Comparison of ENCODE assay signal across 25 cellular contexts in genomic region chr1:221117133-221117532, GRCh38.
DNase-seq lines count a peak whose midpoint lies in the region; ATAC-seq and TF ChIP-seq lines count a peak whose summit lies in the region.
"Had no signal": no experiment of that assay in that cellular context is flagged by ENCODE, and none has a peak within 500 bp of the region (broad histone marks: within the 10 kb centered on the region; RNA-seq: fewer than 3 reads in every experiment).

No MANE protein-coding gene starts in this region.

- peak overlapping the region; percentile 20 for H2AFZ ChIP-seq in PC-3 (ENCODE audit: low read length)
- H2AFZ ChIP-seq: neural progenitor cell had no signal

- TF ChIP-seq CTCF in 22Rv1 (IDR thresholded peaks at IDR 0.05) (no peak), PC-3 (conservative IDR thresholded peaks at IDR 0.05; ENCODE audit: low read depth, low read length) (no peak), fibroblast of mammary gland (conservative IDR thresholded peaks at IDR 0.05; ENCODE audit: control insufficient read depth, insufficient read depth, low read depth, low read length) (no peak), nephron progenitor cell (IDR thresholded peaks at IDR 0.05) (no peak), mesothelial cell of epicardium (IDR thresholded peaks at IDR 0.05; ENCODE audit: unreplicated experiment) (no peak)

- no peaks in the 10 kb centered on the region for H4K20me1 ChIP-seq in PC-3 (ENCODE audit: low read length)

- H3K4me1 Mint-ChIP-seq in nephron progenitor cell (peaks cover 33% of the 10 kb centered on the region), mesothelial cell of epicardium (peaks cover 2% of the 10 kb centered on the region)
- no peaks in the 10 kb centered on the region for H3K4me1 Mint-ChIP-seq in activated naive CD4-positive, alpha-beta T cell treated with anti-CD3 and anti-CD28 coated beads, Interleukin-2, amount 10 ng/mL, durations not matched to agents 7 days and 5 days
- H3K4me1 Mint-ChIP-seq: activated CD4-positive, alpha-beta T cell treated with anti-CD3 and anti-CD28 coated beads, Interleukin-2, amount 10 ng/mL, durations not matched to agents 24 days and 14 days; activated naive CD4-positive, alpha-beta T cell treated with anti-CD3 and anti-CD28 coated beads, Interleukin-2, amount 50 U/mL, for 24 hours; central memory CD8-positive, alpha-beta T cell; H9 had no signal

- no TSS peak for BruUV-seq in PC-3 (replicated peaks; lab: Mats Ljungman, UMichigan)

- DNase-seq in PC-3 = peak; percentile 7
- DNase-seq in fibroblast of mammary gland (ENCODE audit: low read depth) = peak; percentile 27
- DNase-seq in nephron progenitor cell = no peak
- no peak for DNase-seq in activated naive CD4-positive, alpha-beta T cell treated with anti-CD3 and anti-CD28 coated beads, Interleukin-2, amount 10 ng/mL, durations not matched to agents 7 days and 5 days
- DNase-seq in NCI-H146 treated with DMSO at 0.1 percent for 48 hours (lab: John Stamatoyannopoulos, UW; ENCODE audit: unreplicated experiment) = no peak
- no peak for DNase-seq in mesothelial cell of epicardium (ENCODE audit: low spot score in 2 of 2, unreplicated experiment in 2 of 2)
- DNase-seq: activated CD4-positive, alpha-beta T cell treated with anti-CD3 and anti-CD28 coated beads, Interleukin-2, amount 10 ng/mL, durations not matched to agents 24 days and 14 days; Caco-2; DMS79 treated with DMSO at 0.1 percent for 48 hours; H9; NCI-H146; NCI-H510A; NK-92 treated with Interleukin-12 subunit alpha and Interleukin-12 subunit beta, amount 100 ng/mL, for 24 hours; Peyer's patch; small intestine; stimulated activated CD4-positive, alpha-beta T cell treated with anti-CD3 and anti-CD28 coated beads, Interleukin-2, amount 100 ng/mL, for 24 hours had no signal

- H3K36me3 Mint-ChIP-seq in nephron progenitor cell (ENCODE audit: low read depth) = no peaks in the 10 kb centered on the region
- H3K36me3 Mint-ChIP-seq in activated naive CD4-positive, alpha-beta T cell treated with anti-CD3 and anti-CD28 coated beads, Interleukin-2, amount 10 ng/mL, durations not matched to agents 7 days and 5 days = no peaks in the 10 kb centered on the region
- no peaks in the 10 kb centered on the region for H3K36me3 Mint-ChIP-seq in mesothelial cell of epicardium
- H3K36me3 Mint-ChIP-seq: activated naive CD4-positive, alpha-beta T cell treated with anti-CD3 and anti-CD28 coated beads, Interleukin-2, amount 50 U/mL, for 24 hours; neural progenitor cell had no signal

- CTCF ChIA-PET in PC-3 (lab: Charles Lee) = no interaction called here
- CTCF ChIA-PET in activated naive CD4-positive, alpha-beta T cell treated with anti-CD3 and anti-CD28 coated beads, Interleukin-2, amount 10 ng/mL, durations not matched to agents 7 days and 5 days (lab: Charles Lee) = no interaction called here

- no peak overlapping the region for H3K4me3 Mint-ChIP-seq in nephron progenitor cell
- H3K4me3 Mint-ChIP-seq in activated naive CD4-positive, alpha-beta T cell treated with anti-CD3 and anti-CD28 coated beads, Interleukin-2, amount 10 ng/mL, durations not matched to agents 7 days and 5 days = no peak overlapping the region
- H3K4me3 Mint-ChIP-seq in mesothelial cell of epicardium = no peak overlapping the region
- H3K4me3 Mint-ChIP-seq: activated CD4-positive, alpha-beta T cell treated with anti-CD3 and anti-CD28 coated beads, Interleukin-2, amount 10 ng/mL, durations not matched to agents 24 days and 14 days; activated naive CD4-positive, alpha-beta T cell treated with anti-CD3 and anti-CD28 coated beads, Interleukin-2, amount 50 U/mL, for 24 hours; central memory CD8-positive, alpha-beta T cell; H9; neural progenitor cell; T-helper 1 cell treated with Interleukin-12 subunit alpha and Interleukin-12 subunit beta and Interleukin-4 antibody, amounts not matched to agents 30 μg/mL and 1 μg/mL, for 36 hours had no signal

- ATAC-seq in PC-3 (peak; percentile 7), GM21529 (IDR thresholded peaks at IDR 0.05; ENCODE audit: unreplicated experiment) (no peak)

- intact Hi-C loops in PC-3 (cut with micrococcal nuclease) = loop anchor here (5.0 kb wide), 1 partner anchor 45 kb away; no protein-coding TSS in a partner anchor

- H3K9me3 ChIP-seq in PC-3 (ENCODE audit: low read length) = no peaks in the 10 kb centered on the region
- H3K9me3 ChIP-seq: Caco-2, mucosa of descending colon, Peyer's patch had no signal

- no peaks in the 10 kb centered on the region for H3K27me3 ChIP-seq in PC-3 (ENCODE audit: low read length)
- H3K27me3 ChIP-seq: left lung, neural progenitor cell, Peyer's patch had no signal

- no peaks in the 10 kb centered on the region for H3K9me2 ChIP-seq in PC-3 (replicated peaks; ENCODE audit: low read length)

- H3K9ac ChIP-seq in PC-3 (ENCODE audit: low read length) = no peak overlapping the region
- H3K9ac ChIP-seq: neural progenitor cell had no signal

- no peaks in the 10 kb centered on the region for H3F3A ChIP-seq in PC-3 (ENCODE audit: low read length, unreplicated experiment)

- peaks cover 25% of the 10 kb centered on the region for H3K4me1 ChIP-seq in PC-3 (ENCODE audit: insufficient read depth, low read length)
- H3K4me1 ChIP-seq: Caco-2, neural progenitor cell, Peyer's patch had no signal

- POLR2A ChIA-PET in PC-3 (lab: Charles Lee; ENCODE audit: unreplicated experiment) = no interaction called here

- H3K4me2 ChIP-seq in PC-3 (ENCODE audit: low read length) = peak overlapping the region; percentile 45
- H3K4me2 ChIP-seq: neural progenitor cell had no signal

- H3K4me3 ChIP-seq in PC-3 (ENCODE audit: low read length) (no peak overlapping the region), fibroblast of mammary gland (ENCODE audit: control insufficient read depth, low read depth, low read length) (no peak overlapping the region)
- H3K4me3 ChIP-seq: left lung, mucosa of descending colon, neural progenitor cell, Peyer's patch had no signal

- peak overlapping the region; percentile 74 for H3K27ac ChIP-seq in 22Rv1
- peak overlapping the region; percentile 44 for H3K27ac ChIP-seq in PC-3 (ENCODE audit: low read length)
- H3K27ac ChIP-seq: neural progenitor cell, Peyer's patch had no signal

- H3K36me3 ChIP-seq in PC-3 (ENCODE audit: low read depth, low read length) = no peaks in the 10 kb centered on the region
- H3K36me3 ChIP-seq: left lung, neural progenitor cell, Peyer's patch had no signal

- H3K27ac Mint-ChIP-seq in nephron progenitor cell (peak overlapping the region; percentile 11), mesothelial cell of epicardium (no peak overlapping the region)
- no peak overlapping the region for H3K27ac Mint-ChIP-seq in activated naive CD4-positive, alpha-beta T cell treated with anti-CD3 and anti-CD28 coated beads, Interleukin-2, amount 10 ng/mL, durations not matched to agents 7 days and 5 days
- H3K27ac Mint-ChIP-seq: activated CD4-positive, alpha-beta T cell treated with anti-CD3 and anti-CD28 coated beads, Interleukin-2, amount 10 ng/mL, durations not matched to agents 24 days and 14 days; activated naive CD4-positive, alpha-beta T cell treated with anti-CD3 and anti-CD28 coated beads, Interleukin-2, amount 50 U/mL, for 24 hours; H9; neural progenitor cell; progenitor cell of endocrine pancreas; T-helper 1 cell treated with Interleukin-12 subunit alpha and Interleukin-12 subunit beta and Interleukin-4 antibody, amounts not matched to agents 30 μg/mL and 1 μg/mL, for 36 hours had no signal

- no peaks in the 10 kb centered on the region for H3K79me2 ChIP-seq in PC-3 (ENCODE audit: low read length)

- H3K27me3 Mint-ChIP-seq in nephron progenitor cell (ENCODE audit: low read depth, poor library complexity) (no peaks in the 10 kb centered on the region), mesothelial cell of epicardium (ENCODE audit: low read depth) (peaks cover 36% of the 10 kb centered on the region)
- H3K27me3 Mint-ChIP-seq in activated naive CD4-positive, alpha-beta T cell treated with anti-CD3 and anti-CD28 coated beads, Interleukin-2, amount 10 ng/mL, durations not matched to agents 7 days and 5 days = no peaks in the 10 kb centered on the region
- H3K27me3 Mint-ChIP-seq: activated CD4-positive, alpha-beta T cell treated with anti-CD3 and anti-CD28 coated beads, Interleukin-2, amount 10 ng/mL, durations not matched to agents 24 days and 14 days; central memory CD8-positive, alpha-beta T cell had no signal

- H3K9me3 Mint-ChIP-seq in nephron progenitor cell (peaks cover 30% of the 10 kb centered on the region), mesothelial cell of epicardium (peaks cover 27% of the 10 kb centered on the region)
- peaks cover 1% of the 10 kb centered on the region for H3K9me3 Mint-ChIP-seq in activated naive CD4-positive, alpha-beta T cell treated with anti-CD3 and anti-CD28 coated beads, Interleukin-2, amount 10 ng/mL, durations not matched to agents 7 days and 5 days
- H3K9me3 Mint-ChIP-seq: activated naive CD4-positive, alpha-beta T cell treated with anti-CD3 and anti-CD28 coated beads, Interleukin-2, amount 50 U/mL, for 24 hours; central memory CD8-positive, alpha-beta T cell; neural progenitor cell had no signal

Comparison
In these comparisons a context has a peak if more than half of its experiments do, and no peak if none do; other contexts are left out.
1. DNase-seq: peak in PC-3 (single experiment) and fibroblast of mammary gland (single experiment); none in nephron progenitor cell (single experiment), activated naive CD4-positive, alpha-beta T cell treated with anti-CD3 and anti-CD28 coated beads, Interleukin-2, amount 10 ng/mL, durations not matched to agents 7 days and 5 days (single experiment), NCI-H146 treated with DMSO at 0.1 percent for 48 hours (single experiment) and mesothelial cell of epicardium (0 of 2).